23 cellular contexts compared by ENCODE assay signal in genomic region chr4:173478884-173479283, GRCh38. TPM values are rescaled to one million over a fixed set of nuclear protein-coding genes. Genes with fewer than 3 reads are reported as not detected.
"Had no signal": no experiment of that assay in that cellular context is flagged by ENCODE, and none has a peak within 500 bp of the region (broad histone marks: within the 10 kb centered on the region; RNA-seq: fewer than 3 reads in every experiment).

No MANE protein-coding gene starts in this region.

- H3K4me1 ChIP-seq: colonic mucosa, left ventricle myocardium inferior, psoas muscle, right lobe of liver had no signal

- H3K27me3 Mint-ChIP-seq: activated naive CD8-positive, alpha-beta T cell treated with anti-CD3 and anti-CD28 coated beads, Interleukin-2, amount 10 ng/mL, durations not matched to agents 7 days and 5 days; stimulated activated naive B cell treated with anti-CD40 and anti-IgM and Interleukin-4, amounts not matched to agents 10 μg/mL and 1 μg/mL and 100 μg/mL, for 72 hours; type B pancreatic cell had no signal

- ATAC-seq: activated CD4-positive, CD25-positive, alpha-beta regulatory T cell treated with anti-CD3 and anti-CD28 coated beads, Interleukin-2, amount 50 U/mL, for 24 hours; psoas muscle; right lobe of liver; stimulated activated naive B cell treated with anti-CD40 and anti-IgM and Interleukin-4, amounts not matched to agents 10 μg/mL and 1 μg/mL and 100 μg/mL, for 72 hours had no signal

- DNase-seq: activated CD4-positive, alpha-beta T cell treated with anti-CD3 and anti-CD28 coated beads, Interleukin-2, amount 50 U/mL, for 4 hours; activated naive CD4-positive, alpha-beta T cell; activated naive CD8-positive, alpha-beta T cell treated with anti-CD3 and anti-CD28 coated beads, Interleukin-2, amount 10 ng/mL, durations not matched to agents 7 days and 5 days; activated T-cell treated with anti-CD3 and anti-CD28 coated beads for 4 hours; anterior cingulate cortex; colonic mucosa; hypothalamus; kidney; left ventricle myocardium inferior; nephron progenitor cell; occipital lobe; psoas muscle; right lobe of liver; stimulated activated CD4-positive, alpha-beta T cell treated with anti-CD3 and anti-CD28 coated beads, Interleukin-2, amount 100 ng/mL, for 48 hours; stimulated activated naive B cell treated with anti-CD40 and anti-IgM and Interleukin-4, amounts not matched to agents 10 μg/mL and 1 μg/mL and 100 μg/mL, for 72 hours; substantia nigra; T-helper 1 cell; T1000 had no signal

- H3K4me3 ChIP-seq: colonic mucosa, left ventricle myocardium inferior, psoas muscle, right lobe of liver, SK-N-MC had no signal

- H3K27me3 ChIP-seq: colonic mucosa, right lobe of liver had no signal

- H3K36me3 Mint-ChIP-seq: activated naive CD8-positive, alpha-beta T cell treated with anti-CD3 and anti-CD28 coated beads, Interleukin-2, amount 10 ng/mL, durations not matched to agents 7 days and 5 days; memory B cell; stimulated activated naive B cell treated with anti-CD40 and anti-IgM and Interleukin-4, amounts not matched to agents 10 μg/mL and 1 μg/mL and 100 μg/mL, for 72 hours; type B pancreatic cell had no signal

- H3K27ac Mint-ChIP-seq: activated naive CD8-positive, alpha-beta T cell treated with anti-CD3 and anti-CD28 coated beads, Interleukin-2, amount 10 ng/mL, durations not matched to agents 7 days and 5 days; memory B cell; nephron progenitor cell; stimulated activated naive B cell treated with anti-CD40 and anti-IgM and Interleukin-4, amounts not matched to agents 10 μg/mL and 1 μg/mL and 100 μg/mL, for 72 hours; type B pancreatic cell had no signal

- H3K9me3 Mint-ChIP-seq: activated naive CD8-positive, alpha-beta T cell treated with anti-CD3 and anti-CD28 coated beads, Interleukin-2, amount 10 ng/mL, durations not matched to agents 7 days and 5 days; type B pancreatic cell had no signal

- H3K9me3 ChIP-seq: colonic mucosa, left ventricle myocardium inferior, psoas muscle, right lobe of liver had no signal

- H3K27ac ChIP-seq: colonic mucosa, psoas muscle, right lobe of liver, SK-N-MC had no signal

- H3K4me1 Mint-ChIP-seq: activated naive CD8-positive, alpha-beta T cell treated with anti-CD3 and anti-CD28 coated beads, Interleukin-2, amount 10 ng/mL, durations not matched to agents 7 days and 5 days; memory B cell; stimulated activated naive B cell treated with anti-CD40 and anti-IgM and Interleukin-4, amounts not matched to agents 10 μg/mL and 1 μg/mL and 100 μg/mL, for 72 hours had no signal

- H3K36me3 ChIP-seq: colonic mucosa, left ventricle myocardium inferior, right lobe of liver had no signal

- H3K4me3 Mint-ChIP-seq: activated naive CD8-positive, alpha-beta T cell treated with anti-CD3 and anti-CD28 coated beads, Interleukin-2, amount 10 ng/mL, durations not matched to agents 7 days and 5 days; memory B cell; nephron progenitor cell; stimulated activated naive B cell treated with anti-CD40 and anti-IgM and Interleukin-4, amounts not matched to agents 10 μg/mL and 1 μg/mL and 100 μg/mL, for 72 hours; type B pancreatic cell had no signal

- FAIRE-seq: kidney had no signal

RNA-seq across cellular contexts. Expression of gene HAND2, which starts 51.1 kb away (rescaled TPM):
- total RNA-seq: activated naive CD8-positive, alpha-beta T cell treated with anti-CD3 and anti-CD28 coated beads, Interleukin-2, amount 10 ng/mL, durations not matched to agents 7 days and 5 days; glomerular endothelial cell; occipital lobe had no signal
